11 cellular contexts compared by ENCODE assay signal in genomic region chr9:136550439-136551085, GRCh38. TPM values are rescaled to one million over a fixed set of nuclear protein-coding genes. Genes with fewer than 3 reads are reported as not detected.
DNase-seq lines count a peak whose midpoint lies in the region; ATAC-seq and TF ChIP-seq lines count a peak whose summit lies in the region.
"Had no signal": no experiment of that assay in that cellular context is flagged by ENCODE, and none has a peak within 500 bp of the region (broad histone marks: within the 10 kb centered on the region; RNA-seq: fewer than 3 reads in every experiment).

No MANE protein-coding gene starts in this region.

- no peak for TF ChIP-seq POLR2A in vagina (IDR thresholded peaks at IDR 0.05)

- H3K27me3 ChIP-seq in right atrium auricular region = no peaks in the 10 kb centered on the region
- H3K27me3 ChIP-seq in vagina = no peaks in the 10 kb centered on the region
- H3K27me3 ChIP-seq in psoas muscle (ENCODE audit: insufficient read depth in 3 of 3, low read length in 2 of 3) = no peaks in the 10 kb centered on the region
- H3K27me3 ChIP-seq: gastrocnemius medialis had no signal

- H3K36me3 ChIP-seq in right atrium auricular region (no peaks in the 10 kb centered on the region), vagina (no peaks in the 10 kb centered on the region), psoas muscle (ENCODE audit: insufficient read depth in 1 of 2, low read depth in 1 of 2) (no peaks in the 10 kb centered on the region)
- H3K36me3 ChIP-seq: gastrocnemius medialis had no signal

- TF ChIP-seq CTCF in right atrium auricular region (IDR thresholded peaks at IDR 0.05) (no peak), vagina (IDR thresholded peaks at IDR 0.05) (no peak), psoas muscle (IDR thresholded peaks at IDR 0.05) (no peak)

- H3K4me3 ChIP-seq in right atrium auricular region (no peak overlapping the region), vagina (no peak overlapping the region), psoas muscle (no peak overlapping the region)
- H3K4me3 ChIP-seq: gastrocnemius medialis had no signal

- DNase-seq in right atrium auricular region (ENCODE audit: low spot score) (no peak), Right ventricle myocardium inferior (ENCODE audit: missing footprints) (no peak), T47D (ENCODE audit: low read depth in 1 of 2, low spot score in 1 of 2) (peak; percentile 43 to 52), myocyte (ENCODE audit: low read depth) (peak; percentile 38), vagina (ENCODE audit: extremely low spot score in 2 of 2) (no peak), psoas muscle (no peak), NCI-H2196 treated with DMSO at 0.1 percent for 48 hours (lab: John Stamatoyannopoulos, UW; ENCODE audit: unreplicated experiment) (no peak)
- no peak for DNase-seq in stimulated activated CD8-positive, alpha-beta memory T cell treated with anti-CD3 and anti-CD28 coated beads, Interleukin-4, amount 100 ng/mL, for 48 hours
- DNase-seq: cerebellar nuclear complex, NCI-H2029 treated with DMSO at 0.1 percent for 48 hours had no signal

- in situ Hi-C loops in T47D (cut with HindIII; ENCODE audit: low pct_unique_long_range_greater_than_20kb, low sequenced_read_pairs) = no loop called here

- WGBS in psoas muscle, 3 donors = 84 to 90% (median 88%) methylated on average over 11 of the region's 11 CpGs

- H3K4me1 ChIP-seq in right atrium auricular region = peaks cover 0 to 42% of the 10 kb centered on the region in 2 donors
- H3K4me1 ChIP-seq in vagina = peaks cover 61% of the 10 kb centered on the region
- H3K4me1 ChIP-seq in psoas muscle = peaks cover 25% of the 10 kb centered on the region

- H3K9me3 ChIP-seq in right atrium auricular region = no peaks in the 10 kb centered on the region
- H3K9me3 ChIP-seq in vagina = no peaks in the 10 kb centered on the region
- H3K9me3 ChIP-seq in psoas muscle = no peaks in the 10 kb centered on the region
- H3K9me3 ChIP-seq: gastrocnemius medialis had no signal

- H3K27ac ChIP-seq in right atrium auricular region (peak overlapping the region; percentile 43 to 61), vagina (peak overlapping the region; percentile 98), psoas muscle (no peak overlapping the region)

- intact Hi-C loops in Right ventricle myocardium inferior (cut with DNase I) = no loop called here
- intact Hi-C loops in vagina (cut with DNase I) = no loop called here
- intact Hi-C loops in psoas muscle (cut with DNase I) = no loop called here

- ATAC-seq in Right ventricle myocardium inferior (no peak), psoas muscle (no peak)
- ATAC-seq: gastrocnemius medialis had no signal

RNA-seq across cellular contexts. Expression of gene NOTCH1, which starts 4.7 kb away (rescaled TPM):
- total RNA-seq in right atrium auricular region = 10 to 100 TPM; 14.2 to 39.7 TPM
- 18.7 TPM for total RNA-seq in Right ventricle myocardium inferior
- total RNA-seq in myocyte = 6.2 and 16.0 TPM in 2 replicates
- polyA plus RNA-seq in myocyte (2012) = 3.8 TPM
- total RNA-seq in vagina = 67.0 TPM
- total RNA-seq in psoas muscle = 10 to 100 TPM in 3 of 4 donors, 1 to 10 TPM in 1; 8.7 to 15.4 (median 12.3) TPM
- 1 to 10 TPM; 1.8 to 3.8 (median 2.9) TPM for polyA plus RNA-seq in psoas muscle

Comparison
In these comparisons a context has a peak if more than half of its experiments do, and no peak if none do; other contexts are left out.
1. DNase-seq: peak in T47D (2 of 2) and myocyte (single experiment); none in right atrium auricular region (single experiment), Right ventricle myocardium inferior (single experiment), vagina (0 of 2), psoas muscle (0 of 2), stimulated activated CD8-positive, alpha-beta memory T cell treated with anti-CD3 and anti-CD28 coated beads, Interleukin-4, amount 100 ng/mL, for 48 hours (single experiment) and NCI-H2196 treated with DMSO at 0.1 percent for 48 hours (single experiment).